ENCODE assay signal across 8 cellular contexts in genomic region chr18:59139291-59139614, GRCh38. TPM values are rescaled to one million over a fixed set of nuclear protein-coding genes. Genes with fewer than 3 reads are reported as not detected.
DNase-seq lines count a peak whose midpoint lies in the region; ATAC-seq and TF ChIP-seq lines count a peak whose summit lies in the region.

No MANE protein-coding gene starts in this region.

- peak overlapping the region; percentile 81 for H3K4me3 ChIP-seq in HEK293 (ENCODE audit: low read depth, low read length)
- peak overlapping the region; percentile 83 for H3K4me3 ChIP-seq in SK-N-MC
- peak overlapping the region; percentile 80 for H3K4me3 ChIP-seq in ovary
- H3K4me3 ChIP-seq in tibial nerve: peak overlapping the region; percentile 61 to 86 (median 63)

- H3K4me1 Mint-ChIP-seq in activated naive CD4-positive, alpha-beta T cell treated with anti-CD3 and anti-CD28 coated beads, Interleukin-2, amount 50 U/mL, for 24 hours: peaks cover 43% of the 10 kb centered on the region

- H3K36me3 Mint-ChIP-seq in activated naive CD4-positive, alpha-beta T cell treated with anti-CD3 and anti-CD28 coated beads, Interleukin-2, amount 50 U/mL, for 24 hours: no peaks in the 10 kb centered on the region

- DNase-seq in G401 (ENCODE audit: low spot score) (peak; percentile 95), NAMALWA (ENCODE audit: low spot score) (peak; percentile 99), SK-N-MC (ENCODE audit: low read depth, low spot score) (peak; percentile 79), Right ventricle myocardium inferior (ENCODE audit: missing footprints) (peak; percentile 93), ovary (peak; percentile 88 to 92 (median 92)), tibial nerve (ENCODE audit: low spot score in 2 of 2) (peak; percentile 58 to 74)

- peak overlapping the region; percentile 88 for H3K27ac ChIP-seq in HEK293 (ENCODE audit: extremely low read depth, low read depth, low read length)
- peak overlapping the region; percentile 79; the same call in 1 of the 2 replicates for H3K27ac ChIP-seq in SK-N-MC
- H3K27ac ChIP-seq in ovary: peak overlapping the region in 1 of 2 donors; percentile 74
- H3K27ac ChIP-seq in tibial nerve: peak overlapping the region; percentile 56 to 88 (median 84)

- peaks cover 7% of the 10 kb centered on the region for H3K27me3 Mint-ChIP-seq in activated naive CD4-positive, alpha-beta T cell treated with anti-CD3 and anti-CD28 coated beads, Interleukin-2, amount 50 U/mL, for 24 hours

- TF ChIP-seq EP300 in ovary (IDR thresholded peaks at IDR 0.05): no peak
- no peak for TF ChIP-seq EP300 in tibial nerve (IDR thresholded peaks at IDR 0.05)

- WGBS in ovary, 3 donors: 0% methylated on average over 15 of the region's 15 CpGs
- WGBS in tibial nerve, 2 donors: 0 to 1% methylated on average over 13 to 15 of the region's 15 CpGs

- TF ChIP-seq CTCF in HEK293 (tag by site-specific recombination; IDR thresholded peaks at IDR 0.05) (no peak), ovary (IDR thresholded peaks at IDR 0.05) (no peak), tibial nerve (IDR thresholded peaks at IDR 0.05) (no peak)

- TF ChIP-seq POLR2A in ovary (IDR thresholded peaks at IDR 0.05) (no peak), tibial nerve (IDR thresholded peaks at IDR 0.05) (no peak)

- H3K4me1 ChIP-seq in HEK293 (ENCODE audit: control insufficient read depth, insufficient read depth, low read length): peaks cover 16% of the 10 kb centered on the region
- H3K4me1 ChIP-seq in ovary (ENCODE audit: insufficient read depth): peaks cover 4% of the 10 kb centered on the region
- H3K4me1 ChIP-seq in tibial nerve: peaks cover 0 to 21% (median 15%) of the 10 kb centered on the region in 4 donors

- ATAC-seq in Right ventricle myocardium inferior: peak; percentile 91

- CTCF ChIA-PET in HEK293 (lab: Yijun Ruan, JAX): interaction anchor here (0.7 to 1.6 kb wide), 3 partner anchors 50 to 133 kb away, joined by 3 to 5 read pairs (median 4); no protein-coding TSS in a partner anchor

- H3K9ac ChIP-seq in SK-N-MC (ENCODE audit: insufficient read length): peak overlapping the region; percentile 83

- no peaks in the 10 kb centered on the region for H3K27me3 ChIP-seq in ovary
- no peaks in the 10 kb centered on the region for H3K27me3 ChIP-seq in tibial nerve

- H3K9me3 ChIP-seq in HEK293 (ENCODE audit: control insufficient read depth, insufficient read depth, low read depth, low read length) (no peaks in the 10 kb centered on the region), SK-N-MC (ENCODE audit: low read depth, low read length) (no peaks in the 10 kb centered on the region), ovary (no peaks in the 10 kb centered on the region), tibial nerve (no peaks in the 10 kb centered on the region)

- peak overlapping the region; percentile 96 for H3K4me3 Mint-ChIP-seq in activated naive CD4-positive, alpha-beta T cell treated with anti-CD3 and anti-CD28 coated beads, Interleukin-2, amount 50 U/mL, for 24 hours

- no peaks in the 10 kb centered on the region for H3K9me3 Mint-ChIP-seq in activated naive CD4-positive, alpha-beta T cell treated with anti-CD3 and anti-CD28 coated beads, Interleukin-2, amount 50 U/mL, for 24 hours

- intact Hi-C loops in Right ventricle myocardium inferior (cut with DNase I) (no loop called here), ovary (cut with DNase I) (no loop called here)

- H3K36me3 ChIP-seq in HEK293 (ENCODE audit: control insufficient read depth in 2 of 2, insufficient read depth in 1 of 2, low read length in 2 of 2) (no peaks in the 10 kb centered on the region), SK-N-MC (ENCODE audit: insufficient read depth, low read length) (no peaks in the 10 kb centered on the region), ovary (no peaks in the 10 kb centered on the region), tibial nerve (no peaks in the 10 kb centered on the region)

- in situ Hi-C loops in G401 (cut with HindIII; ENCODE audit: low sequenced_read_pairs): no loop called here

- H3K27ac Mint-ChIP-seq in activated naive CD4-positive, alpha-beta T cell treated with anti-CD3 and anti-CD28 coated beads, Interleukin-2, amount 50 U/mL, for 24 hours: peak overlapping the region; percentile 100

- POLR2A ChIA-PET in HEK293 (lab: Yijun Ruan, JAX): interaction anchor here (0.7 to 1.6 kb wide), 3 partner anchors 10 to 15 kb away, joined by 3 to 4 read pairs (median 3); no protein-coding TSS in a partner anchor

TF ChIP-seq in HEK293, 187 proteins besides CTCF, POLR2A, EP300 and RAD21:
- TF ChIP-seq SETDB1 (IDR thresholded peaks at IDR 0.05; ENCODE audit: insufficient read length, low read length): no peak
- 0 out of 2 replicates have a peak, but pooled peaks have one; percentile 31 for TF ChIP-seq ZBTB10 (tag by site-specific recombination; IDR thresholded peaks at IDR 0.05)
- TF ChIP-seq ELK4 (IDR thresholded peaks at IDR 0.05; ENCODE audit: borderline replicate concordance, low read depth, low read length): no peak
- peak; percentile 26; the same call in 1 of the 2 replicates for TF ChIP-seq ZNF639 (tag by site-specific recombination; IDR thresholded peaks at IDR 0.05)
- peak; percentile 86 for TF ChIP-seq SP2 (tag by site-specific recombination; IDR thresholded peaks at IDR 0.05)

RNA-seq across cellular contexts. Expression of gene SEC11C, which starts 0.4 kb away (rescaled TPM):
- total RNA-seq in G401 (2014; rRNA removed; shearing (Covaris generic)): 40.4 and 62.7 TPM in 2 replicates
- total RNA-seq in Right ventricle myocardium inferior (23.5 TPM), ovary (10 to 100 TPM; 14.4 to 43.9 (median 32.2) TPM), tibial nerve (10 to 100 TPM; 12.2 to 36.7 (median 30.2) TPM)
- 10 to 100 TPM; 30.1 to 68.4 TPM for polyA plus RNA-seq in ovary
